In the genomic region with DNA sequence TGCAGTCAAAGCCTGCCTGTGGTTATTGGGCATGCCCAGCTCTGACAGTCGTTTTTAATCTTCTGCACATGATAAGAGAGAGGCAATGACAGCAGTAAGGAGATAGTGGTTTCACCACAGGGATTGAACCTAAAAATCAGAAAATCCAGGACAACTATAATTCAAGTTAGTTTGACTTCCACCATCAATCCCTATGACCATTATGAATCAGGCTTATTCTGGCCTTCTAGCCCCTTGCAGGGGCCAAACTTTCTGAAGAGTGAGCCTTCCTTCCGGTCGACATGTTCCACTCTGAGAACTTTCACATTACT, we compare ENCODE assay signal across 13 cellular contexts.
"Had no signal": no experiment of that assay in that cellular context is flagged by ENCODE, and none has a peak within 500 bp of the region (broad histone marks: within the 10 kb centered on the region; RNA-seq: fewer than 3 reads in every experiment).

No MANE protein-coding gene starts in this region.

- H3K9me3 ChIP-seq: colonic mucosa, left ventricle myocardium inferior, tibial nerve had no signal

- H3K4me3 Mint-ChIP-seq: activated CD4-positive, alpha-beta memory T cell treated with anti-CD3 and anti-CD28 coated beads, Interleukin-2, amount 10 ng/mL, durations not matched to agents 7 days and 5 days; activated naive CD8-positive, alpha-beta T cell treated with anti-CD3 and anti-CD28 coated beads for 36 hours; stimulated activated naive B cell treated with anti-CD40 and anti-IgM and Interleukin-4, amounts not matched to agents 10 μg/mL and 1 μg/mL and 100 μg/mL, for 72 hours had no signal

- H3K36me3 ChIP-seq: cardiac muscle cell, colonic mucosa, left ventricle myocardium inferior, tibial nerve had no signal

- H3K36me3 Mint-ChIP-seq: activated naive CD8-positive, alpha-beta T cell treated with anti-CD3 and anti-CD28 coated beads for 36 hours; stimulated activated naive B cell treated with anti-CD40 and anti-IgM and Interleukin-4, amounts not matched to agents 10 μg/mL and 1 μg/mL and 100 μg/mL, for 72 hours had no signal

- H3K4me1 ChIP-seq: colonic mucosa, left ventricle myocardium inferior, tibial nerve had no signal

- H3K27me3 Mint-ChIP-seq: activated CD4-positive, alpha-beta memory T cell treated with anti-CD3 and anti-CD28 coated beads, Interleukin-2, amount 10 ng/mL, durations not matched to agents 7 days and 5 days; activated naive CD8-positive, alpha-beta T cell treated with anti-CD3 and anti-CD28 coated beads for 36 hours; stimulated activated naive B cell treated with anti-CD40 and anti-IgM and Interleukin-4, amounts not matched to agents 10 μg/mL and 1 μg/mL and 100 μg/mL, for 72 hours had no signal

- H3K4me3 ChIP-seq: cardiac muscle cell, colonic mucosa, left ventricle myocardium inferior, tibial nerve had no signal

- DNase-seq: activated CD4-positive, alpha-beta memory T cell treated with anti-CD3 and anti-CD28 coated beads, Interleukin-2, amount 10 ng/mL, durations not matched to agents 7 days and 5 days; activated gamma-delta T cell treated with Interleukin-2 at 50 U/mL for 16 hours; activated naive CD8-positive, alpha-beta T cell treated with anti-CD3 and anti-CD28 coated beads for 36 hours; activated T-cell treated with anti-CD3 and anti-CD28 coated beads, Interleukin-2, amount 50 U/mL, for 48 hours; colonic mucosa; left ventricle myocardium inferior; stimulated activated CD4-positive, alpha-beta T cell treated with anti-CD3 and anti-CD28 coated beads, Interleukin-2, amount 100 ng/mL, for 24 hours; stimulated activated naive B cell treated with anti-CD40 and anti-IgM and Interleukin-4, amounts not matched to agents 10 μg/mL and 1 μg/mL and 100 μg/mL, for 72 hours; T-helper 9 cell had no signal

- H3K4me1 Mint-ChIP-seq: activated CD4-positive, alpha-beta memory T cell treated with anti-CD3 and anti-CD28 coated beads, Interleukin-2, amount 10 ng/mL, durations not matched to agents 7 days and 5 days; activated naive CD8-positive, alpha-beta T cell treated with anti-CD3 and anti-CD28 coated beads for 36 hours; stimulated activated naive B cell treated with anti-CD40 and anti-IgM and Interleukin-4, amounts not matched to agents 10 μg/mL and 1 μg/mL and 100 μg/mL, for 72 hours had no signal

- FAIRE-seq: frontal cortex, keratinocyte had no signal

- H3K27ac ChIP-seq: cardiac muscle cell, colonic mucosa, left ventricle myocardium inferior, tibial nerve had no signal

- H3K9me3 Mint-ChIP-seq: activated naive CD8-positive, alpha-beta T cell treated with anti-CD3 and anti-CD28 coated beads for 36 hours; stimulated activated naive B cell treated with anti-CD40 and anti-IgM and Interleukin-4, amounts not matched to agents 10 μg/mL and 1 μg/mL and 100 μg/mL, for 72 hours had no signal

- H3K27me3 ChIP-seq: cardiac muscle cell, colonic mucosa, tibial nerve had no signal

- H3K27ac Mint-ChIP-seq: activated CD4-positive, alpha-beta memory T cell treated with anti-CD3 and anti-CD28 coated beads, Interleukin-2, amount 10 ng/mL, durations not matched to agents 7 days and 5 days; activated naive CD8-positive, alpha-beta T cell treated with anti-CD3 and anti-CD28 coated beads for 36 hours; stimulated activated naive B cell treated with anti-CD40 and anti-IgM and Interleukin-4, amounts not matched to agents 10 μg/mL and 1 μg/mL and 100 μg/mL, for 72 hours had no signal
